Comparison of ENCODE assay signal across 10 cellular contexts in genomic region chr13:114101325-114101821, GRCh38. TPM values are rescaled to one million over a fixed set of nuclear protein-coding genes. Genes with fewer than 3 reads are reported as not detected.
DNase-seq lines count a peak whose midpoint lies in the region; ATAC-seq and TF ChIP-seq lines count a peak whose summit lies in the region.
"Had no signal": no experiment of that assay in that cellular context is flagged by ENCODE, and none has a peak within 500 bp of the region (broad histone marks: within the 10 kb centered on the region; RNA-seq: fewer than 3 reads in every experiment).

No MANE protein-coding gene starts in this region.

- 34 to 49% methylated on average over 17 of the region's 17 CpGs for WGBS in heart right ventricle, 2 donors
- 40% methylated on average over 17 of the region's 17 CpGs for WGBS in prostate gland

- H3K9ac ChIP-seq in BLaER1: 0 out of 2 replicates have a peak overlapping the region, but pooled peaks have one; percentile 41

- no peaks in the 10 kb centered on the region for H3K9me3 ChIP-seq in BLaER1
- H3K9me3 ChIP-seq in WERI-Rb-1 (ENCODE audit: severe bottlenecking): peaks cover 12% of the 10 kb centered on the region
- H3K9me3 ChIP-seq in heart right ventricle: no peaks in the 10 kb centered on the region
- no peaks in the 10 kb centered on the region for H3K9me3 ChIP-seq in prostate gland

- H3K36me3 ChIP-seq in BLaER1 (no peaks in the 10 kb centered on the region), WERI-Rb-1 (no peaks in the 10 kb centered on the region), heart right ventricle (no peaks in the 10 kb centered on the region), prostate gland (no peaks in the 10 kb centered on the region)
- H3K36me3 ChIP-seq: brain microvascular endothelial cell had no signal

- no peaks in the 10 kb centered on the region for H3K27me3 ChIP-seq in BLaER1
- H3K27me3 ChIP-seq in WERI-Rb-1 (ENCODE audit: insufficient read depth, low read depth, severe bottlenecking): no peaks in the 10 kb centered on the region
- H3K27me3 ChIP-seq in heart right ventricle: no peaks in the 10 kb centered on the region
- H3K27me3 ChIP-seq in prostate gland (replicated peaks; ENCODE audit: insufficient read depth): no peaks in the 10 kb centered on the region
- H3K27me3 ChIP-seq: brain microvascular endothelial cell had no signal

- H3K27ac ChIP-seq in BLaER1 (no peak overlapping the region; the same call in 1 of the 2 replicates), WERI-Rb-1 (no peak overlapping the region; the same call in 1 of the 2 replicates), heart right ventricle (peak overlapping the region; percentile 13 to 76 (median 52)), prostate gland (peak overlapping the region; percentile 36 to 79)
- H3K27ac ChIP-seq: brain microvascular endothelial cell had no signal

- H3K27ac Mint-ChIP-seq in mesothelial cell of epicardium: no peak overlapping the region

- H3K4me3 Mint-ChIP-seq in mesothelial cell of epicardium: no peak overlapping the region

- DNase-seq in WERI-Rb-1: peak; percentile 14
- DNase-seq in heart right ventricle: peak in 1 of 2 donors; percentile 34
- no peak for DNase-seq in prostate gland (ENCODE audit: low spot score)
- DNase-seq in mesothelial cell of epicardium (ENCODE audit: low spot score in 2 of 2, unreplicated experiment in 2 of 2): no peak
- DNase-seq in mucosa of gallbladder (ENCODE audit: low spot score): no peak
- DNase-seq in erythroblast (lab: John Stamatoyannopoulos, UW): no peak
- DNase-seq: brain microvascular endothelial cell, NCI-H510A had no signal

- TF ChIP-seq POLR2A in prostate gland (IDR thresholded peaks at IDR 0.05) (no peak), erythroblast (IDR thresholded peaks at IDR 0.05; ENCODE audit: low read length) (no peak)

- TF ChIP-seq CTCF in WERI-Rb-1 (IDR thresholded peaks at IDR 0.05; ENCODE audit: low read depth, low read length): no peak
- no peak for TF ChIP-seq CTCF in heart right ventricle (IDR thresholded peaks at IDR 0.05)
- TF ChIP-seq CTCF in prostate gland (IDR thresholded peaks at IDR 0.05): no peak
- TF ChIP-seq CTCF in mesothelial cell of epicardium (IDR thresholded peaks at IDR 0.05; ENCODE audit: unreplicated experiment): no peak

- ATAC-seq in heart right ventricle (peak in 7 of 8 donors; percentile 4 to 34 (median 10)), HG03039 (IDR thresholded peaks at IDR 0.05; ENCODE audit: unreplicated experiment) (no peak)

- H3K4me1 Mint-ChIP-seq in mesothelial cell of epicardium: peaks cover 37% of the 10 kb centered on the region

- intact Hi-C loops in heart right ventricle (cut with DNase I): no loop called here
- intact Hi-C loops in prostate gland (cut with DNase I): no loop called here

- H3K27me3 Mint-ChIP-seq in mesothelial cell of epicardium (ENCODE audit: low read depth): no peaks in the 10 kb centered on the region

- H3K4me3 ChIP-seq in BLaER1 (no peak overlapping the region), WERI-Rb-1 (ENCODE audit: low read depth, low read length) (no peak overlapping the region), heart right ventricle (no peak overlapping the region), prostate gland (no peak overlapping the region)

- no peaks in the 10 kb centered on the region for H3K9me3 Mint-ChIP-seq in mesothelial cell of epicardium

- no peaks in the 10 kb centered on the region for H3K36me3 Mint-ChIP-seq in mesothelial cell of epicardium

- H4K20me1 ChIP-seq in BLaER1: peaks cover 86% of the 10 kb centered on the region

- peak overlapping the region; percentile 61 for H3K4me2 ChIP-seq in BLaER1

- peaks cover 86% of the 10 kb centered on the region for H3K4me1 ChIP-seq in BLaER1
- H3K4me1 ChIP-seq in heart right ventricle: peaks cover 9 to 40% (median 19%) of the 10 kb centered on the region in 9 donors
- H3K4me1 ChIP-seq in prostate gland (replicated peaks): no peaks in the 10 kb centered on the region

RNA-seq across cellular contexts. Expression of gene RASA3, which starts 31.1 kb away (rescaled TPM):
- total RNA-seq in heart right ventricle (10 to 100 TPM in 7 of 10 donors, 1 to 10 TPM in 3; 7.3 to 16.9 (median 10.6) TPM), prostate gland (10 to 100 TPM in 1 of 2 donors, 1 to 10 TPM in 1; 8.6 to 12.5 TPM), mesothelial cell of epicardium (13.5 to 14.6 TPM (median 13.7 TPM) in 3 replicates), mucosa of gallbladder (11.7 TPM)
- polyA plus RNA-seq in heart right ventricle: 1 to 10 TPM; 6.8 to 7.3 TPM

Comparison
In these comparisons a context has a peak if more than half of its experiments do, and no peak if none do; other contexts are left out.
1. H3K27ac ChIP-seq: peak in heart right ventricle (10 of 10) and prostate gland (2 of 2); none in BLaER1 (single experiment) and WERI-Rb-1 (single experiment).